In the genomic region with DNA sequence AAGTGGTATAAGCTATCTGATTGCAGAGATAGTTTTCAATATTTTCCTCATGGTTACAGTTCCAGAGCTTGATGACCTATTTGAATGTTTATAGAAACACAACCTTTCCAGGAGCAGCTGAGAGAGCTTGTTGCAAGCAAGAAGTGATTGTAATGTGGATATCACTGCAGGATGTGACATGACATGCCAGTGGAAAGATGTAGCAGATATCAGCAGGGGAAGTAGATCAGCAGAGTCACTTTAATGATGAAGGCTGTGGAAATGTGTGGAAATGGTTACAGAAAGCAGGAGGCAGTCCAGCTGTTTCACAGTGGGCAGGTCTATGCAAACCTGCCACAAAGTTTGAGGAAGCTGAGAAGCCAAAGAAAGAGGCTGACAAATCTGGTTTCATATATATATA, we compare ENCODE assay signal across 1 cellular context.
TF ChIP-seq lines count a peak whose summit lies in the region.

No MANE protein-coding gene starts in this region.

TF ChIP-seq in K562, 482 proteins besides CTCF, POLR2A, EP300 and RAD21 (continues in another document):
- TF ChIP-seq KAT8 (IDR thresholded peaks at IDR 0.05; ENCODE audit: low read depth) (no peak), ELF4 (CRISPR knock-in tag; IDR thresholded peaks at IDR 0.05) (no peak), NR2C2 (CRISPR knock-in tag; IDR thresholded peaks at IDR 0.05) (no peak), NR2C2 (tag; IDR thresholded peaks at IDR 0.05) (peak; percentile 31; the same call in 1 of the 2 replicates), ZNF699 (CRISPR knock-in tag; IDR thresholded peaks at IDR 0.05; ENCODE audit: insufficient replicate concordance) (no peak), MAFK (IDR thresholded peaks at IDR 0.05; ENCODE audit: low read length) (no peak; the same call in 1 of the 2 replicates), STAT5B (CRISPR knock-in tag; IDR thresholded peaks at IDR 0.05) (no peak), MCM2 (IDR thresholded peaks at IDR 0.05; ENCODE audit: low read depth) (no peak), THRAP3 (IDR thresholded peaks at IDR 0.05; ENCODE audit: borderline replicate concordance) (no peak), ZNF785 (CRISPR knock-in tag; IDR thresholded peaks at IDR 0.05) (no peak), SRF (CRISPR knock-in tag; IDR thresholded peaks at IDR 0.05) (no peak), CEBPZ (IDR thresholded peaks at IDR 0.05; ENCODE audit: borderline replicate concordance, low read depth, low read length) (no peak), STAG1 (CRISPR knock-in tag; IDR thresholded peaks at IDR 0.05; ENCODE audit: borderline replicate concordance) (no peak), KLF13 (tag; IDR thresholded peaks at IDR 0.05; ENCODE audit: borderline replicate concordance, low read depth) (no peak), NFYB (IDR thresholded peaks at IDR 0.05; ENCODE audit: extremely low read depth, insufficient read length) (no peak), SMARCA4 (IDR thresholded peaks at IDR 0.05) (peak; percentile 34; the same call in 1 of the 2 replicates), PYGO2 (tag; IDR thresholded peaks at IDR 0.05) (no peak), TARDBP (IDR thresholded peaks at IDR 0.05) (no peak), ZBTB17 (CRISPR knock-in tag; IDR thresholded peaks at IDR 0.05) (no peak), CHD4 (IDR thresholded peaks at IDR 0.05; ENCODE audit: insufficient read depth, insufficient replicate concordance, low read depth, low read length, poor library complexity, severe bottlenecking) (no peak), ZNF778 (CRISPR knock-in tag; IDR thresholded peaks at IDR 0.05) (no peak), CXXC5 (CRISPR knock-in tag; IDR thresholded peaks at IDR 0.05) (no peak), TEAD2 (tag; IDR thresholded peaks at IDR 0.05) (no peak), CBX3 (IDR thresholded peaks at IDR 0.05; ENCODE audit: borderline replicate concordance in 1 of 2, low read length in 2 of 2) (no peak), HIVEP1 (CRISPR knock-in tag; IDR thresholded peaks at IDR 0.05) (no peak), ATF7 (IDR thresholded peaks at IDR 0.05) (peak; percentile 30; the same call in 1 of the 2 replicates), CEBPG (CRISPR knock-in tag; IDR thresholded peaks at IDR 0.05) (no peak), CEBPG (tag; conservative IDR thresholded peaks at IDR 0.05 in 1 of 2, IDR thresholded peaks at IDR 0.05 in 1 of 2) (peak; percentile 42 to 61; a peak in 2 of 4 replicates), ESRRA (IDR thresholded peaks at IDR 0.05; ENCODE audit: borderline replicate concordance, low read depth) (no peak), TRIM24 (IDR thresholded peaks at IDR 0.05) (peak in 1 of 2 experiments; percentile 16; a peak in 1 of 4 replicates), MEIS2 (IDR thresholded peaks at IDR 0.05; ENCODE audit: partially characterized antibody) (peak; percentile 59), JUND (IDR thresholded peaks at IDR 0.05; ENCODE audit: borderline replicate concordance, low read depth, low read length) (peak; percentile 25; the same call in 1 of the 2 replicates), JUND (tag; IDR thresholded peaks at IDR 0.05; ENCODE audit: borderline replicate concordance, low read depth, low read length) (no peak), MED1 (CRISPR knock-in tag; IDR thresholded peaks at IDR 0.05; ENCODE audit: borderline replicate concordance) (no peak), CTBP1 (IDR thresholded peaks at IDR 0.05; ENCODE audit: borderline replicate concordance) (peak; percentile 64), RHOXF2B (CRISPR knock-in tag; conservative IDR thresholded peaks at IDR 0.05) (no peak), TCF7 (IDR thresholded peaks at IDR 0.05; ENCODE audit: borderline replicate concordance) (no peak), MTA3 (IDR thresholded peaks at IDR 0.05; ENCODE audit: borderline replicate concordance) (no peak), STAT5A (IDR thresholded peaks at IDR 0.05; ENCODE audit: borderline replicate concordance, low read length) (no peak), MYNN (IDR thresholded peaks at IDR 0.05) (no peak), MYNN (CRISPR knock-in tag; IDR thresholded peaks at IDR 0.05) (no peak), ARHGAP35 (IDR thresholded peaks at IDR 0.05; ENCODE audit: partially characterized antibody) (no peak), NFE2 (IDR thresholded peaks at IDR 0.05; ENCODE audit: low read depth) (peak; percentile 42; the same call in 1 of the 2 replicates), CBX8 (IDR thresholded peaks at IDR 0.05; ENCODE audit: borderline replicate concordance, extremely low read depth, low read depth, low read length, poor library complexity, severe bottlenecking) (no peak), BDP1 (IDR thresholded peaks at IDR 0.05; ENCODE audit: insufficient read depth, insufficient read length) (no peak), TEAD1 (CRISPR knock-in tag; IDR thresholded peaks at IDR 0.05) (no peak), ZNF764 (CRISPR knock-in tag; IDR thresholded peaks at IDR 0.05; ENCODE audit: low read depth) (no peak), L3MBTL2 (IDR thresholded peaks at IDR 0.05) (no peak), NCOA2 (IDR thresholded peaks at IDR 0.05; ENCODE audit: partially characterized antibody in 2 of 2) (no peak), ZBTB34 (CRISPR knock-in tag; IDR thresholded peaks at IDR 0.05) (no peak), PML (IDR thresholded peaks at IDR 0.05; ENCODE audit: low read length) (no peak), SAFB (IDR thresholded peaks at IDR 0.05; ENCODE audit: borderline replicate concordance, low read depth, low read length) (no peak), GTF2A2 (tag; IDR thresholded peaks at IDR 0.05) (no peak), PBX2 (CRISPR knock-in tag; IDR thresholded peaks at IDR 0.05; ENCODE audit: low read depth) (no peak), PBX2 (tag; conservative IDR thresholded peaks at IDR 0.05; ENCODE audit: low read depth) (peak; percentile 45; the same call in 1 of the 2 replicates), KLF10 (CRISPR knock-in tag; IDR thresholded peaks at IDR 0.05) (no peak), GTF2F1 (IDR thresholded peaks at IDR 0.05; ENCODE audit: low read depth, low read length) (no peak), MTA1 (IDR thresholded peaks at IDR 0.05; ENCODE audit: borderline replicate concordance) (peak; percentile 74; the same call in 1 of the 2 replicates)
- TF ChIP-seq, protein P1, sequence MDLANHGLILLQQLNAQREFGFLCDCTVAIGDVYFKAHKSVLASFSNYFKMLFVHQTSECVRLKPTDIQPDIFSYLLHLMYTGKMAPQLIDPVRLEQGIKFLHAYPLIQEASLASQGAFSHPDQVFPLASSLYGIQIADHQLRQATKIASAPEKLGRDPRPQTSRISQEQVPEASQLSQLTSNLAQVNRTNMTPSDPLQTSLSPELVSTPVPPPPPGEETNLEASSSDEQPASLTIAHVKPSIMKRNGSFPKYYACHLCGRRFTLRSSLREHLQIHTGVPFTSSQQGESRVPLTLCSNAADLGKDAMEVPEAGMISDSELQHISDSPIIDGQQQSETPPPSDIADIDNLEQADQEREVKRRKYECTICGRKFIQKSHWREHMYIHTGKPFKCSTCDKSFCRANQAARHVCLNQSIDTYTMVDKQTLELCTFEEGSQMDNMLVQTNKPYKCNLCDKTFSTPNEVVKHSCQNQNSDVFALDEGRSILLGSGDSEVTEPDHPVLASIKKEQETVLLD (IDR thresholded peaks at IDR 0.05), result no peak
- TF ChIP-seq, protein P2, sequence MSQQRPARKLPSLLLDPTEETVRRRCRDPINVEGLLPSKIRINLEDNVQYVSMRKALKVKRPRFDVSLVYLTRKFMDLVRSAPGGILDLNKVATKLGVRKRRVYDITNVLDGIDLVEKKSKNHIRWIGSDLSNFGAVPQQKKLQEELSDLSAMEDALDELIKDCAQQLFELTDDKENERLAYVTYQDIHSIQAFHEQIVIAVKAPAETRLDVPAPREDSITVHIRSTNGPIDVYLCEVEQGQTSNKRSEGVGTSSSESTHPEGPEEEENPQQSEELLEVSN (IDR thresholded peaks at IDR 0.05; ENCODE audit: borderline replicate concordance in 1 of 2, extremely low read depth in 1 of 2, insufficient read depth in 1 of 2, insufficient read length in 1 of 2, low read depth in 1 of 2, low read length in 1 of 2, poor library complexity in 1 of 2, severe bottlenecking in 1 of 2), result no peak
- TF ChIP-seq, protein P3, sequence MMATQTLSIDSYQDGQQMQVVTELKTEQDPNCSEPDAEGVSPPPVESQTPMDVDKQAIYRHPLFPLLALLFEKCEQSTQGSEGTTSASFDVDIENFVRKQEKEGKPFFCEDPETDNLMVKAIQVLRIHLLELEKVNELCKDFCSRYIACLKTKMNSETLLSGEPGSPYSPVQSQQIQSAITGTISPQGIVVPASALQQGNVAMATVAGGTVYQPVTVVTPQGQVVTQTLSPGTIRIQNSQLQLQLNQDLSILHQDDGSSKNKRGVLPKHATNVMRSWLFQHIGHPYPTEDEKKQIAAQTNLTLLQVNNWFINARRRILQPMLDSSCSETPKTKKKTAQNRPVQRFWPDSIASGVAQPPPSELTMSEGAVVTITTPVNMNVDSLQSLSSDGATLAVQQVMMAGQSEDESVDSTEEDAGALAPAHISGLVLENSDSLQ (IDR thresholded peaks at IDR 0.05), result peak; percentile 73; the same call in 1 of the 2 replicates
- TF ChIP-seq, protein P4, sequence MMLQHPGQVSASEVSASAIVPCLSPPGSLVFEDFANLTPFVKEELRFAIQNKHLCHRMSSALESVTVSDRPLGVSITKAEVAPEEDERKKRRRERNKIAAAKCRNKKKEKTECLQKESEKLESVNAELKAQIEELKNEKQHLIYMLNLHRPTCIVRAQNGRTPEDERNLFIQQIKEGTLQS (IDR thresholded peaks at IDR 0.05), result peak; percentile 59; the same call in 1 of the 2 replicates
- TF ChIP-seq, protein P4 (CRISPR knock-in tag; conservative IDR thresholded peaks at IDR 0.05), result no peak
- TF ChIP-seq, protein P5, sequence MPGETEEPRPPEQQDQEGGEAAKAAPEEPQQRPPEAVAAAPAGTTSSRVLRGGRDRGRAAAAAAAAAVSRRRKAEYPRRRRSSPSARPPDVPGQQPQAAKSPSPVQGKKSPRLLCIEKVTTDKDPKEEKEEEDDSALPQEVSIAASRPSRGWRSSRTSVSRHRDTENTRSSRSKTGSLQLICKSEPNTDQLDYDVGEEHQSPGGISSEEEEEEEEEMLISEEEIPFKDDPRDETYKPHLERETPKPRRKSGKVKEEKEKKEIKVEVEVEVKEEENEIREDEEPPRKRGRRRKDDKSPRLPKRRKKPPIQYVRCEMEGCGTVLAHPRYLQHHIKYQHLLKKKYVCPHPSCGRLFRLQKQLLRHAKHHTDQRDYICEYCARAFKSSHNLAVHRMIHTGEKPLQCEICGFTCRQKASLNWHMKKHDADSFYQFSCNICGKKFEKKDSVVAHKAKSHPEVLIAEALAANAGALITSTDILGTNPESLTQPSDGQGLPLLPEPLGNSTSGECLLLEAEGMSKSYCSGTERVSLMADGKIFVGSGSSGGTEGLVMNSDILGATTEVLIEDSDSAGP (CRISPR knock-in tag; IDR thresholded peaks at IDR 0.05), result no peak
